8 cellular contexts compared by ENCODE assay signal in genomic region chr5:81851481-81852178, GRCh38.
DNase-seq lines count a peak whose midpoint lies in the region; ATAC-seq and TF ChIP-seq lines count a peak whose summit lies in the region.

No MANE protein-coding gene starts in this region.

- TF ChIP-seq CTCF in endodermal cell (conservative IDR thresholded peaks at IDR 0.05) = no peak

- peak overlapping the region; percentile 46 for H3K4me2 ChIP-seq in mesendoderm (ENCODE audit: low read length)

- H3K36me3 ChIP-seq in HUES48 (ENCODE audit: control insufficient read depth, insufficient read depth, low read length) = no peaks in the 10 kb centered on the region
- H3K36me3 ChIP-seq in NT2/D1 (ENCODE audit: insufficient read depth, insufficient read length, low read length) = no peaks in the 10 kb centered on the region
- no peaks in the 10 kb centered on the region for H3K36me3 ChIP-seq in endodermal cell (ENCODE audit: control insufficient read depth, insufficient read depth, low read length)
- H3K36me3 ChIP-seq in mesendoderm (ENCODE audit: control insufficient read depth, insufficient read depth, low read length) = no peaks in the 10 kb centered on the region

- peak overlapping the region; percentile 75 for H3K56ac ChIP-seq in mesendoderm (ENCODE audit: low read length)

- peak overlapping the region; percentile 64 for H3K4me3 Mint-ChIP-seq in endodermal cell

- H3K9me3 ChIP-seq in HUES48 (ENCODE audit: control insufficient read depth, insufficient read depth, low read length) = no peaks in the 10 kb centered on the region
- H3K9me3 ChIP-seq in NT2/D1 (ENCODE audit: insufficient read depth, low read length) = no peaks in the 10 kb centered on the region
- H3K9me3 ChIP-seq in endodermal cell (ENCODE audit: control insufficient read depth, low read length) = no peaks in the 10 kb centered on the region

- ATAC-seq in GM21367 (IDR thresholded peaks at IDR 0.05; ENCODE audit: unreplicated experiment) = peak; percentile 89

- H3K18ac ChIP-seq in mesendoderm (ENCODE audit: low read length) = peak overlapping the region; percentile 75

- H4K5ac ChIP-seq in mesendoderm (ENCODE audit: low read length) = no peak overlapping the region

- peak overlapping the region; percentile 95 for H3K27ac ChIP-seq in HUES48 (ENCODE audit: low read depth, low read length)
- peak overlapping the region; percentile 98 for H3K27ac ChIP-seq in endodermal cell (ENCODE audit: low read depth, low read length)
- peak overlapping the region; percentile 87 for H3K27ac ChIP-seq in mesendoderm (ENCODE audit: low read depth, low read length)

- no peak overlapping the region for H2AK5ac ChIP-seq in mesendoderm (ENCODE audit: low read length)

- WGBS in endodermal cell (ENCODE audit: insufficient coverage in 1 of 2, insufficient read length in 1 of 2), 2 experiments = 0% methylated on average over 26 to 31 of the region's 31 CpGs
- no CpG with 5 or more reads among the region's 31 CpGs for WGBS in mesendoderm (ENCODE audit: extremely low coverage, insufficient coverage, low lambda C conversion rate)

- H3K4ac ChIP-seq in mesendoderm (ENCODE audit: low read depth, low read length) = peak overlapping the region; percentile 74

- H2BK5ac ChIP-seq in mesendoderm (ENCODE audit: low read length) = peak overlapping the region; percentile 33

- no peak overlapping the region for H3K23ac ChIP-seq in mesendoderm (ENCODE audit: low read length)

- H3K79me1 ChIP-seq in mesendoderm (ENCODE audit: low read length) = no peaks in the 10 kb centered on the region

- H3K4me1 Mint-ChIP-seq in endodermal cell = peaks cover 49% of the 10 kb centered on the region

- H3K27ac Mint-ChIP-seq in endodermal cell = peak overlapping the region; percentile 98

- peak overlapping the region; percentile 61 for H3K9ac ChIP-seq in HUES48 (ENCODE audit: low read depth, low read length)
- peak overlapping the region; percentile 62 for H3K9ac ChIP-seq in NT2/D1 (ENCODE audit: insufficient read length, low read depth)
- H3K9ac ChIP-seq in endodermal cell (ENCODE audit: extremely low read depth, low read length, poor library complexity, severe bottlenecking) = peak overlapping the region; percentile 51
- H3K9ac ChIP-seq in mesendoderm (ENCODE audit: low read length) = peak overlapping the region; percentile 55

- H3K36me3 Mint-ChIP-seq in endodermal cell (ENCODE audit: low read depth) = no peaks in the 10 kb centered on the region

- peak; percentile 90 for DNase-seq in COLO829 (ENCODE audit: low spot score)
- DNase-seq in NT2/D1 (ENCODE audit: low read depth, low spot score) = peak; percentile 90
- peak; percentile 65 for DNase-seq in activated CD8-positive, alpha-beta memory T cell treated with anti-CD3 and anti-CD28 coated beads, Interleukin-2, amount 50 U/mL, for 24 hours (ENCODE audit: extremely low read depth)
- DNase-seq in endodermal cell = peak; percentile 98
- peak; percentile 98 for DNase-seq in mesendoderm
- peak; percentile 77 for DNase-seq in stimulated activated CD8-positive, alpha-beta memory T cell treated with anti-CD3 and anti-CD28 coated beads, Interleukin-12 subunit alpha, Interleukin-12 subunit beta, amount 100 ng/mL, for 4 hours (ENCODE audit: low read depth)

- H3K4me1 ChIP-seq in HUES48 (ENCODE audit: control insufficient read depth, insufficient read depth, low read length) (peaks cover 55% of the 10 kb centered on the region), NT2/D1 (ENCODE audit: insufficient read depth, insufficient read length) (peaks cover 6% of the 10 kb centered on the region), endodermal cell (ENCODE audit: control insufficient read depth, insufficient read depth, low read length) (peaks cover 17% of the 10 kb centered on the region), mesendoderm (ENCODE audit: control insufficient read depth, low read depth, low read length) (peaks cover 19% of the 10 kb centered on the region)

- H3K27me3 Mint-ChIP-seq in endodermal cell (ENCODE audit: insufficient read depth) = no peaks in the 10 kb centered on the region

- H3K4me3 ChIP-seq in HUES48 (ENCODE audit: low read depth, low read length) = peak overlapping the region; percentile 52
- peak overlapping the region; percentile 23 for H3K4me3 ChIP-seq in NT2/D1 (ENCODE audit: insufficient read length, low read depth)
- peak overlapping the region; percentile 76 for H3K4me3 ChIP-seq in endodermal cell (ENCODE audit: low read length)
- H3K4me3 ChIP-seq in mesendoderm (ENCODE audit: low read length) = no peak overlapping the region

- H3K79me2 ChIP-seq in mesendoderm (ENCODE audit: control insufficient read depth, insufficient read depth, low read length) = no peaks in the 10 kb centered on the region

- no peaks in the 10 kb centered on the region for H3K27me3 ChIP-seq in HUES48 (ENCODE audit: control insufficient read depth, insufficient read depth, low read length)
- H3K27me3 ChIP-seq in NT2/D1 (ENCODE audit: insufficient read depth, insufficient read length) = no peaks in the 10 kb centered on the region
- H3K27me3 ChIP-seq in endodermal cell (ENCODE audit: control insufficient read depth, insufficient read depth, low read length, poor library complexity, severe bottlenecking) = no peaks in the 10 kb centered on the region
- H3K27me3 ChIP-seq in mesendoderm (ENCODE audit: insufficient read depth, low read length, poor library complexity) = no peaks in the 10 kb centered on the region

- no peak overlapping the region for H2BK15ac ChIP-seq in mesendoderm (replicated peaks; ENCODE audit: low read depth)

- peak overlapping the region; percentile 88 for H2BK120ac ChIP-seq in mesendoderm (ENCODE audit: low read depth, low read length)

- no peaks in the 10 kb centered on the region for H3K9me3 Mint-ChIP-seq in endodermal cell

- H4K8ac ChIP-seq in mesendoderm (ENCODE audit: low read depth, low read length) = no peak overlapping the region
